In the genomic region with DNA sequence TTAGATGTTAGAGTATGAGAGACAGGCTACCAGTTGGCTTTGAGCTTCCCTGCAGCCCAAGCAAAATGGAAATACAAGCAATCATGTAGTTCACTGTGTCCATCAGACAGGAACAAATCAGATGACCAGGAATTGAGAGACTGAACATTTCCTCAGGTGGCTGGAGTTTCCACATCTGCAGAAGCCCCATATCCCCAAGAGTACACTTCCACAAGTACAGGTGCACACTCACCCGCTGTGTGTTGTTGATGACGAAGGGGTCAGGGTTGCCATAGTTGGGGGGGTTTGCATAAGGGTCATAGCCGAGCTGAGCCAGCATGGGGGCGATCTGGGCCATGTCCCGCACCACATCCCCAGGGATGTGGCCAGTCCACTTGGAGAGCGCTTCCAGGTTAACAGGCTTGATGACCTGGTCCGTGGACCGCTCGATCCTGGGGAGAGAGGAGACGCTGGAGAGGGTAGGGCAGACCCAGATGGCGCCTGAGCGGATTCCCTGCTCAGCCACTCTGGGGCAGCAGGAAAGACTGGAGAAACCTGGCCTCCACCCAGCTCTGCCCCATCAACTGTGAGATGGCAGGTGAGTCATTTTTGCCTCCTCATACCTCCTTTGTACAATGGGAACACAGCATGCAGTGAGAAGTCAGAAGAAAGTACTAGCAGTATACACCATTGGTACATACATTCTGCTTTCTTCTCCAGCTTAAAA, we compare ENCODE assay signal across 19 cellular contexts. TPM values are rescaled to one million over a fixed set of nuclear protein-coding genes. Genes with fewer than 3 reads are reported as not detected.
DNase-seq lines count a peak whose midpoint lies in the region; ATAC-seq, FAIRE-seq and TF ChIP-seq lines count a peak whose summit lies in the region.
"Had no signal": no experiment of that assay in that cellular context is flagged by ENCODE, and none has a peak within 500 bp of the region (broad histone marks: within the 10 kb centered on the region; RNA-seq: fewer than 3 reads in every experiment).

No MANE protein-coding gene starts in this region.

- ATAC-seq in PC-3: no peak
- ATAC-seq: HCT116, lower lobe of right lung had no signal

- no peaks in the 10 kb centered on the region for H3F3A ChIP-seq in PC-3 (ENCODE audit: low read length, unreplicated experiment)

- H3K4me3 ChIP-seq in PC-3 (ENCODE audit: low read length) (no peak overlapping the region), epithelial cell of esophagus (ENCODE audit: low read length) (no peak overlapping the region), spleen (no peak overlapping the region)
- H3K4me3 ChIP-seq: cardiac muscle cell, lower lobe of right lung, suprapubic skin had no signal

- TF ChIP-seq POLR2A in GM12892 (IDR thresholded peaks at IDR 0.05; ENCODE audit: low read depth, low read length) (no peak), spleen (IDR thresholded peaks at IDR 0.05) (no peak)

- no peaks in the 10 kb centered on the region for H3K4me1 ChIP-seq in PC-3 (ENCODE audit: insufficient read depth, low read length)
- peaks cover 0 to 47% (median 17%) of the 10 kb centered on the region in 6 donors for H3K4me1 ChIP-seq in spleen

- no peaks in the 10 kb centered on the region for H3K79me2 ChIP-seq in PC-3 (ENCODE audit: low read length)

- H3K9me3 ChIP-seq in PC-3 (ENCODE audit: low read length) (no peaks in the 10 kb centered on the region), spleen (no peaks in the 10 kb centered on the region)
- H3K9me3 ChIP-seq: lower lobe of right lung, suprapubic skin had no signal

- no TSS peak for BruUV-seq in PC-3 (replicated peaks; lab: Mats Ljungman, UMichigan)

- no peak overlapping the region for H3K9ac ChIP-seq in PC-3 (ENCODE audit: low read length)

- no peak overlapping the region for H2AFZ ChIP-seq in PC-3 (ENCODE audit: low read length)

- no peaks in the 10 kb centered on the region for H3K36me3 ChIP-seq in PC-3 (ENCODE audit: low read depth, low read length)
- H3K36me3 ChIP-seq in spleen: peaks cover 0 to 100% (median 58%) of the 10 kb centered on the region in 6 donors

- H3K4me2 ChIP-seq in PC-3 (ENCODE audit: low read length): no peak overlapping the region

- WGBS in spleen, 5 donors: 87 to 97% (median 91%) methylated on average over 8 to 12 of the region's 12 CpGs

- TF ChIP-seq CTCF in PC-3 (conservative IDR thresholded peaks at IDR 0.05; ENCODE audit: low read depth, low read length) (no peak), epithelial cell of esophagus (IDR thresholded peaks at IDR 0.05; ENCODE audit: insufficient read depth, low read depth, low read length, missing control alignments) (no peak), spleen (IDR thresholded peaks at IDR 0.05 in 8 of 11, conservative IDR thresholded peaks at IDR 0.05 in 3 of 11) (no peak)

- peak; percentile 61 for FAIRE-seq in GM12892 (lab: Jason Lieb, UNC)
- FAIRE-seq: frontal cortex had no signal

- intact Hi-C loops in PC-3 (cut with micrococcal nuclease) (no loop called here), spleen (cut with DNase I; ENCODE audit: low total_unique reads) (no loop called here)

- CTCF ChIA-PET in PC-3 (lab: Charles Lee): no interaction called here

- POLR2A ChIA-PET in PC-3 (lab: Charles Lee; ENCODE audit: unreplicated experiment): no interaction called here

- H4K20me1 ChIP-seq in PC-3 (ENCODE audit: low read length): no peaks in the 10 kb centered on the region

- H3K27me3 ChIP-seq in PC-3 (ENCODE audit: low read length): no peaks in the 10 kb centered on the region
- H3K27me3 ChIP-seq in spleen (replicated peaks in 1 of 7): no peaks in the 10 kb centered on the region
- H3K27me3 ChIP-seq: cardiac muscle cell, suprapubic skin had no signal

- DNase-seq in GM12892 (ENCODE audit: insufficient read length): no peak
- DNase-seq in PC-3: peak; percentile 50
- peak; percentile 77 for DNase-seq in epithelial cell of esophagus (ENCODE audit: low read depth)
- no peak for DNase-seq in spleen
- no peak for DNase-seq in NCI-H1694 (lab: John Stamatoyannopoulos, UW)
- no peak for DNase-seq in Ammon's horn (ENCODE audit: low spot score)
- no peak for DNase-seq in SKM-1 treated with dmso at 0.1 percent for 144 hours (lab: John Stamatoyannopoulos, UW; ENCODE audit: unreplicated experiment)
- DNase-seq: activated CD4-positive, alpha-beta T cell treated with anti-CD3 and anti-CD28 coated beads for 1 hour; activated naive CD8-positive, alpha-beta T cell treated with anti-CD3 and anti-CD28 coated beads, Interleukin-2, amount 10 ng/mL, durations not matched to agents 7 days and 5 days; activated T-cell treated with anti-CD3 and anti-CD28 coated beads for 4 hours; effector memory CD4-positive, alpha-beta T cell; lower lobe of right lung; MV-4-11; T-helper 2 cell had no signal

- H3K27ac ChIP-seq in PC-3 (ENCODE audit: low read length): no peak overlapping the region
- peak overlapping the region in 5 of 8 donors; percentile 69 to 80 (median 72) for H3K27ac ChIP-seq in spleen
- H3K27ac ChIP-seq: C4-2B, cardiac muscle cell, lower lobe of right lung had no signal

- H3K9me2 ChIP-seq in PC-3 (replicated peaks; ENCODE audit: low read length): no peaks in the 10 kb centered on the region

RNA-seq across cellular contexts. Expression of a gene that starts 23.9 kb away (rescaled TPM):
- 17.2 TPM for polyA plus RNA-seq in GM12892 (2012; ENCODE audit: missing spikeins)
- total RNA-seq in PC-3 (2014; rRNA removed): 22.4 and 33.5 TPM in 2 replicates
- 10 to 100 TPM; 30.5 to 46.3 (median 42.2) TPM for total RNA-seq in spleen
- polyA plus RNA-seq in spleen: 10 to 100 TPM; 21.5 to 32.1 (median 27.3) TPM

RNA-seq across cellular contexts. Expression of a gene that starts 52.5 kb away (rescaled TPM):
- polyA plus RNA-seq in GM12892 (2012; ENCODE audit: missing spikeins): 23.0 TPM
- 17.6 and 21.1 TPM in 2 replicates for total RNA-seq in PC-3 (2014; rRNA removed)
- 10 to 100 TPM; 16.4 to 21.1 (median 19.2) TPM for total RNA-seq in spleen
- 10 to 100 TPM in 2 of 3 donors, 1 to 10 TPM in 1; 9.9 to 13.9 (median 12.6) TPM for polyA plus RNA-seq in spleen

RNA-seq across cellular contexts. Expression of a gene that starts 52.6 kb away (rescaled TPM):
- 25.8 TPM for polyA plus RNA-seq in GM12892 (2012; ENCODE audit: missing spikeins)
- total RNA-seq in PC-3 (2014; rRNA removed): 15.9 and 19.9 TPM in 2 replicates
- total RNA-seq in spleen: 10 to 100 TPM; 34.0 to 56.6 (median 41.8) TPM
- polyA plus RNA-seq in spleen: 10 to 100 TPM; 15.2 to 23.9 (median 18.8) TPM

RNA-seq across cellular contexts. Expression of a gene that starts 53.7 kb away (rescaled TPM):
- 12.9 TPM for polyA plus RNA-seq in GM12892 (2012; ENCODE audit: missing spikeins)
- total RNA-seq in PC-3 (2014; rRNA removed) (7.9 and 8.1 TPM in 2 replicates), spleen (100 to 1,000 TPM in 2 of 7 donors, 10 to 100 TPM in 5; 43.5 to 119 (median 63.2) TPM)
- 10 to 100 TPM; 14.6 to 22.2 (median 16.6) TPM for polyA plus RNA-seq in spleen

Comparison
In these comparisons a context has a peak if more than half of its experiments do, and no peak if none do; other contexts are left out.
1. DNase-seq: peak in PC-3 (single experiment) and epithelial cell of esophagus (single experiment); none in GM12892 (single experiment), spleen (single experiment), NCI-H1694 (single experiment), Ammon's horn (single experiment) and SKM-1 treated with dmso at 0.1 percent for 144 hours (single experiment).